ENCODE assay signal across 2 cellular contexts in the genomic region with DNA sequence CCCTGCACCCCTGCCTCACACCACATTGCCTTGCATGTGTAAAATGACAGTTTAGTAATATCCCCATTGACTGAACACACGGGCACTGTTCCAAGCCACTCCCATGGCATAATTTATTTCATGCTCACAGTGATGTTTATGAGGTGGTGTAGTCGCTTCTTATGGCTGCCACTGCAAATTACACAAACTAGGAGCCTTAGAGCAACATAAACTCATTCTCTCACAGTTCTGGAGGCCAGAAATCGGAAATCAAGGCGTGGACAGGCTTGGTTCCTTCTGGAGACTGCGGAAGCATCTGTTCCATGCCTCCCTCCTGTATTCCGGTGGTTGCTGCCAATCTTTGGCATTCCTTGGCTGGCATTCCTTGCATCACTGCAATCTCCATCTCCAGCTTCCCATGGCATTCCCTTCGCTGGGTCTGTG.
TF ChIP-seq lines count a peak whose summit lies in the region.

No MANE protein-coding gene starts in this region.

TF ChIP-seq in SK-N-SH treated with all-trans-retinoic acid at 6 μM for 48 hours, 23 proteins besides CTCF, POLR2A, EP300 and RAD21 (continued from another document):
- TF ChIP-seq, protein P1, sequence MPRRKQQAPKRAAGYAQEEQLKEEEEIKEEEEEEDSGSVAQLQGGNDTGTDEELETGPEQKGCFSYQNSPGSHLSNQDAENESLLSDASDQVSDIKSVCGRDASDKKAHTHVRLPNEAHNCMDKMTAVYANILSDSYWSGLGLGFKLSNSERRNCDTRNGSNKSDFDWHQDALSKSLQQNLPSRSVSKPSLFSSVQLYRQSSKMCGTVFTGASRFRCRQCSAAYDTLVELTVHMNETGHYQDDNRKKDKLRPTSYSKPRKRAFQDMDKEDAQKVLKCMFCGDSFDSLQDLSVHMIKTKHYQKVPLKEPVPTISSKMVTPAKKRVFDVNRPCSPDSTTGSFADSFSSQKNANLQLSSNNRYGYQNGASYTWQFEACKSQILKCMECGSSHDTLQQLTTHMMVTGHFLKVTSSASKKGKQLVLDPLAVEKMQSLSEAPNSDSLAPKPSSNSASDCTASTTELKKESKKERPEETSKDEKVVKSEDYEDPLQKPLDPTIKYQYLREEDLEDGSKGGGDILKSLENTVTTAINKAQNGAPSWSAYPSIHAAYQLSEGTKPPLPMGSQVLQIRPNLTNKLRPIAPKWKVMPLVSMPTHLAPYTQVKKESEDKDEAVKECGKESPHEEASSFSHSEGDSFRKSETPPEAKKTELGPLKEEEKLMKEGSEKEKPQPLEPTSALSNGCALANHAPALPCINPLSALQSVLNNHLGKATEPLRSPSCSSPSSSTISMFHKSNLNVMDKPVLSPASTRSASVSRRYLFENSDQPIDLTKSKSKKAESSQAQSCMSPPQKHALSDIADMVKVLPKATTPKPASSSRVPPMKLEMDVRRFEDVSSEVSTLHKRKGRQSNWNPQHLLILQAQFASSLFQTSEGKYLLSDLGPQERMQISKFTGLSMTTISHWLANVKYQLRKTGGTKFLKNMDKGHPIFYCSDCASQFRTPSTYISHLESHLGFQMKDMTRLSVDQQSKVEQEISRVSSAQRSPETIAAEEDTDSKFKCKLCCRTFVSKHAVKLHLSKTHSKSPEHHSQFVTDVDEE (CRISPR knock-in tag; IDR thresholded peaks at IDR 0.05) = no peak
- TF ChIP-seq GLIS3 (CRISPR knock-in tag; IDR thresholded peaks at IDR 0.05) (no peak), TCF4 (CRISPR knock-in tag; IDR thresholded peaks at IDR 0.05; ENCODE audit: borderline replicate concordance) (no peak), ZNF565 (CRISPR knock-in tag; conservative IDR thresholded peaks at IDR 0.05; ENCODE audit: low read depth) (no peak), CSDC2 (CRISPR knock-in tag; IDR thresholded peaks at IDR 0.05) (no peak), ISL1 (CRISPR knock-in tag; IDR thresholded peaks at IDR 0.05) (no peak), ZFP3 (CRISPR knock-in tag; IDR thresholded peaks at IDR 0.05) (no peak), ARNTL (CRISPR knock-in tag; IDR thresholded peaks at IDR 0.05; ENCODE audit: borderline replicate concordance, low read depth) (no peak), ZNF70 (CRISPR knock-in tag; IDR thresholded peaks at IDR 0.05) (no peak)

TF ChIP-seq in SK-N-SH, 30 proteins besides CTCF, POLR2A, EP300 and RAD21 (continued from another document):
- no peak for TF ChIP-seq REST (IDR thresholded peaks at IDR 0.05; ENCODE audit: low read depth, low read length)
- TF ChIP-seq TEAD4 (IDR thresholded peaks at IDR 0.05; ENCODE audit: borderline replicate concordance, insufficient read depth) = no peak
